In genomic region chrY:19307627-19308026, GRCh38 we compare ENCODE assay signal across 25 cellular contexts.
"Had no signal": no experiment of that assay in that cellular context is flagged by ENCODE, and none has a peak within 500 bp of the region (broad histone marks: within the 10 kb centered on the region; RNA-seq: fewer than 3 reads in every experiment).

No MANE protein-coding gene starts in this region.

- DNase-seq: islet precursor cell; left ventricle myocardium inferior; mesendoderm; naive B cell; natural killer cell; nephron progenitor cell; occipital lobe; right lobe of liver; stimulated activated CD4-positive, alpha-beta T cell treated with anti-CD3 and anti-CD28 coated beads, Interleukin-12 subunit alpha, Interleukin-12 subunit beta, amount 100 ng/mL, for 4 hours; stimulated activated CD4-positive, alpha-beta T cell treated with anti-CD3 and anti-CD28 coated beads, Interleukin-15, amount 100 ng/mL, for 24 hours; stimulated activated CD4-positive, alpha-beta T cell treated with anti-CD3 and anti-CD28 coated beads, Interleukin-2, amount 100 ng/mL, for 24 hours; stimulated activated CD4-positive, alpha-beta T cell treated with anti-CD3 and anti-CD28 coated beads, Interleukin-4, amount 100 ng/mL, for 1 hour; stimulated activated naive CD4-positive, alpha-beta T cell; stomach; tibial artery; trophoblast cell; upper lobe of right lung had no signal

- H3K27me3 ChIP-seq: hepatocyte, neural progenitor cell, neutrophil, right atrium auricular region, right lobe of liver, stomach, suprapubic skin, tibial artery, upper lobe of right lung had no signal

- H3K4me1 ChIP-seq: left ventricle myocardium inferior, neural progenitor cell, right atrium auricular region, right lobe of liver, stomach, suprapubic skin, tibial artery, upper lobe of right lung had no signal

- H3K4me1 Mint-ChIP-seq: mesothelial cell of epicardium, naive B cell, natural killer cell, nephron progenitor cell, neural progenitor cell had no signal

- H3K27ac Mint-ChIP-seq: mesothelial cell of epicardium, naive B cell, natural killer cell, nephron progenitor cell, neural progenitor cell, progenitor cell of endocrine pancreas had no signal

- H3K4me3 Mint-ChIP-seq: mesothelial cell of epicardium, naive B cell, natural killer cell, nephron progenitor cell, neural progenitor cell had no signal

- H3K27ac ChIP-seq: hepatocyte, left ventricle myocardium inferior, neural progenitor cell, neutrophil, right atrium auricular region, right lobe of liver, stomach, suprapubic skin, thoracic aorta, tibial artery, upper lobe of right lung had no signal

- H3K9me3 Mint-ChIP-seq: mesothelial cell of epicardium, naive B cell, nephron progenitor cell, neural progenitor cell had no signal

- ATAC-seq: natural killer cell, right lobe of liver, upper lobe of right lung had no signal

- H3K27me3 Mint-ChIP-seq: naive B cell, progenitor cell of endocrine pancreas had no signal

- H3K36me3 Mint-ChIP-seq: mesothelial cell of epicardium, naive B cell, natural killer cell, neural progenitor cell had no signal
